ENCODE assay signal across 29 cellular contexts in genomic region chr1:161179698-161180097, GRCh38. TPM values are rescaled to one million over a fixed set of nuclear protein-coding genes. Genes with fewer than 3 reads are reported as not detected.
A peak's percentile ranks its signal among the peaks of the same experiment; 100 is the strongest.
DNase-seq lines count a peak whose midpoint lies in the region; ATAC-seq and TF ChIP-seq lines count a peak whose summit lies in the region.
"Had no signal": no experiment of that assay in that cellular context is flagged by ENCODE, and none has a peak within 500 bp of the region (broad histone marks: within the 10 kb centered on the region; RNA-seq: fewer than 3 reads in every experiment).

No MANE protein-coding gene starts in this region.

- H3K36me3 Mint-ChIP-seq in stimulated activated naive CD8-positive, alpha-beta T cell treated with anti-CD3 and anti-CD28 coated beads, Interleukin-15, Interleukin-2, amounts not matched to agents 100 ng/mL and 50 ng/mL, for 24 hours (ENCODE audit: low read depth) = peaks cover 12% of the 10 kb centered on the region
- H3K36me3 Mint-ChIP-seq in activated T-helper 2 cell treated with anti-CD3 and anti-CD28 coated beads, Interferon-gamma antibody, Interleukin-2, Interleukin-4, amounts not matched to agents 10 μg/mL and 5 μg/mL and 100 μg/mL, durations not matched to agents 14 hours and 24 hours and 36 hours (ENCODE audit: low read depth) = peaks cover 23% of the 10 kb centered on the region
- H3K36me3 Mint-ChIP-seq in naive B cell = peaks cover 1 to 3% of the 10 kb centered on the region in 2 donors

- no peak overlapping the region for H3K27ac ChIP-seq in ovary
- H3K27ac ChIP-seq: adrenal gland, neural progenitor cell, right atrium auricular region, SJSA1 had no signal

- no peaks in the 10 kb centered on the region for H3K36me3 ChIP-seq in ovary
- H3K36me3 ChIP-seq: neural progenitor cell had no signal

- peaks cover 82% of the 10 kb centered on the region for H3K4me1 Mint-ChIP-seq in stimulated activated naive CD8-positive, alpha-beta T cell treated with anti-CD3 and anti-CD28 coated beads, Interleukin-15, Interleukin-2, amounts not matched to agents 100 ng/mL and 50 ng/mL, for 24 hours (ENCODE audit: low read depth)
- H3K4me1 Mint-ChIP-seq in activated T-helper 2 cell treated with anti-CD3 and anti-CD28 coated beads, Interferon-gamma antibody, Interleukin-2, Interleukin-4, amounts not matched to agents 10 μg/mL and 5 μg/mL and 100 μg/mL, durations not matched to agents 14 hours and 24 hours and 36 hours (ENCODE audit: low read depth) = peaks cover 60% of the 10 kb centered on the region
- peaks cover 65 to 80% (median 78%) of the 10 kb centered on the region in 3 donors for H3K4me1 Mint-ChIP-seq in naive B cell

- no peaks in the 10 kb centered on the region for H3K27me3 ChIP-seq in ovary
- H3K27me3 ChIP-seq: adrenal gland, right atrium auricular region, SJSA1 had no signal

- DNase-seq in stimulated activated naive CD8-positive, alpha-beta T cell treated with anti-CD3 and anti-CD28 coated beads, Interleukin-15, Interleukin-2, amounts not matched to agents 100 U/mL and 50 U/mL, for 24 hours = no peak
- DNase-seq in activated T-helper 2 cell treated with anti-CD3 and anti-CD28 coated beads, Interferon-gamma antibody, Interleukin-2, Interleukin-4, amounts not matched to agents 10 μg/mL and 5 μg/mL and 100 μg/mL, durations not matched to agents 14 hours and 24 hours and 36 hours (ENCODE audit: low spot score) = no peak
- DNase-seq in naive B cell (no peak), ovary (no peak), sciatic nerve (ENCODE audit: low spot score) (no peak), mesenteric fat pad (ENCODE audit: low spot score) (no peak)
- DNase-seq: activated CD4-positive, alpha-beta T cell treated with anti-CD3 and anti-CD28 coated beads for 4 hours; adrenal gland; C1 segment of cervical spinal cord; EL; KG1; MM.1S; NCI-H1417; NCI-H2081; NCI-H226; NCI-H82; RPMI8226; stimulated activated CD4-positive, alpha-beta T cell treated with anti-CD3 and anti-CD28 coated beads, Interleukin-2, amount 100 ng/mL, for 24 hours; substantia nigra; T-helper 2 cell had no signal

- WGBS in ovary, 3 donors = 90 to 96% (median 94%) methylated on average over 3 of the region's 3 CpGs

- no peaks in the 10 kb centered on the region for H3K9me3 ChIP-seq in ovary
- H3K9me3 ChIP-seq: adrenal gland, right atrium auricular region, SJSA1 had no signal

- H3K27ac Mint-ChIP-seq in stimulated activated naive CD8-positive, alpha-beta T cell treated with anti-CD3 and anti-CD28 coated beads, Interleukin-15, Interleukin-2, amounts not matched to agents 100 ng/mL and 50 ng/mL, for 24 hours = peak overlapping the region; percentile 9
- H3K27ac Mint-ChIP-seq in activated T-helper 2 cell treated with anti-CD3 and anti-CD28 coated beads, Interferon-gamma antibody, Interleukin-2, Interleukin-4, amounts not matched to agents 10 μg/mL and 5 μg/mL and 100 μg/mL, durations not matched to agents 14 hours and 24 hours and 36 hours = peak overlapping the region; percentile 23
- H3K27ac Mint-ChIP-seq in naive B cell = peak overlapping the region in 4 of 6 donors; percentile 50 to 82 (median 60)
- H3K27ac Mint-ChIP-seq: brain, GM23338, neural progenitor cell had no signal

- H3K9me3 Mint-ChIP-seq in stimulated activated naive CD8-positive, alpha-beta T cell treated with anti-CD3 and anti-CD28 coated beads, Interleukin-15, Interleukin-2, amounts not matched to agents 100 ng/mL and 50 ng/mL, for 24 hours = no peaks in the 10 kb centered on the region
- H3K9me3 Mint-ChIP-seq in activated T-helper 2 cell treated with anti-CD3 and anti-CD28 coated beads, Interferon-gamma antibody, Interleukin-2, Interleukin-4, amounts not matched to agents 10 μg/mL and 5 μg/mL and 100 μg/mL, durations not matched to agents 14 hours and 24 hours and 36 hours = no peaks in the 10 kb centered on the region
- no peaks in the 10 kb centered on the region for H3K9me3 Mint-ChIP-seq in naive B cell
- H3K9me3 Mint-ChIP-seq: activated T-helper 1 cell treated with anti-CD3 and anti-CD28 coated beads, Interleukin-12 subunit alpha, Interleukin-12 subunit beta, Interleukin-2, Interleukin-4 antibody, amounts not matched to agents 30 ng/mL and 10 ng/mL and 1 ng/mL, durations not matched to agents 14 hours and 24 hours and 36 hours; brain; GM23338; neural progenitor cell had no signal

- H3K4me3 ChIP-seq in ovary = no peak overlapping the region
- H3K4me3 ChIP-seq: adrenal gland, GM12878, GM23338, neural progenitor cell, right atrium auricular region, SJSA1 had no signal

- intact Hi-C loops in activated T-helper 2 cell treated with anti-CD3 and anti-CD28 coated beads, Interferon-gamma antibody, Interleukin-2, Interleukin-4, amounts not matched to agents 10 μg/mL and 5 μg/mL and 100 μg/mL, durations not matched to agents 14 hours and 24 hours and 36 hours (cut with micrococcal nuclease) = loop anchor here (1.0 kb wide), 1 partner anchor 46 kb away; no protein-coding TSS in a partner anchor
- intact Hi-C loops in ovary (cut with DNase I) = no loop called here
- intact Hi-C loops in sciatic nerve (cut with DNase I) = no loop called here

- TF ChIP-seq EP300 in ovary (IDR thresholded peaks at IDR 0.05) = no peak

- no peak for ATAC-seq in stimulated activated naive CD8-positive, alpha-beta T cell treated with anti-CD3 and anti-CD28 coated beads, Interleukin-15, Interleukin-2, amounts not matched to agents 100 U/mL and 50 U/mL, for 24 hours
- ATAC-seq in naive B cell (ENCODE audit: low read depth in 2 of 2) = no peak
- no peak for ATAC-seq in GM19324 (IDR thresholded peaks at IDR 0.05; ENCODE audit: low FRiP score, unreplicated experiment)
- no peak for ATAC-seq in sciatic nerve
- ATAC-seq: GM12878, GM23338 had no signal

- peaks cover 6% of the 10 kb centered on the region for H3K4me1 ChIP-seq in ovary (ENCODE audit: insufficient read depth)
- H3K4me1 ChIP-seq: neural progenitor cell had no signal

- no peak for TF ChIP-seq POLR2A in ovary (IDR thresholded peaks at IDR 0.05)

- H3K27me3 Mint-ChIP-seq in stimulated activated naive CD8-positive, alpha-beta T cell treated with anti-CD3 and anti-CD28 coated beads, Interleukin-15, Interleukin-2, amounts not matched to agents 100 ng/mL and 50 ng/mL, for 24 hours = no peaks in the 10 kb centered on the region
- H3K27me3 Mint-ChIP-seq in activated T-helper 2 cell treated with anti-CD3 and anti-CD28 coated beads, Interferon-gamma antibody, Interleukin-2, Interleukin-4, amounts not matched to agents 10 μg/mL and 5 μg/mL and 100 μg/mL, durations not matched to agents 14 hours and 24 hours and 36 hours (ENCODE audit: low read depth) = no peaks in the 10 kb centered on the region
- H3K27me3 Mint-ChIP-seq in naive B cell = no peaks in the 10 kb centered on the region

- no peak for TF ChIP-seq CTCF in ovary (IDR thresholded peaks at IDR 0.05)

- no peak overlapping the region for H3K4me3 Mint-ChIP-seq in stimulated activated naive CD8-positive, alpha-beta T cell treated with anti-CD3 and anti-CD28 coated beads, Interleukin-15, Interleukin-2, amounts not matched to agents 100 ng/mL and 50 ng/mL, for 24 hours
- H3K4me3 Mint-ChIP-seq in activated T-helper 2 cell treated with anti-CD3 and anti-CD28 coated beads, Interferon-gamma antibody, Interleukin-2, Interleukin-4, amounts not matched to agents 10 μg/mL and 5 μg/mL and 100 μg/mL, durations not matched to agents 14 hours and 24 hours and 36 hours (ENCODE audit: low read depth) = no peak overlapping the region
- H3K4me3 Mint-ChIP-seq in naive B cell = peak overlapping the region in 3 of 8 donors; percentile 3 to 74 (median 56)
- H3K4me3 Mint-ChIP-seq: GM23338, neural progenitor cell had no signal

RNA-seq across cellular contexts. Expression of gene B4GALT3, which starts 2.4 kb away (rescaled TPM):
- 57.5 and 57.6 TPM in 2 replicates for total RNA-seq in activated T-helper 2 cell treated with anti-CD3 and anti-CD28 coated beads, Interferon-gamma antibody, Interleukin-2, Interleukin-4, amounts not matched to agents 10 μg/mL and 5 μg/mL and 100 μg/mL, durations not matched to agents 14 hours and 24 hours and 36 hours
- polyA plus RNA-seq in naive B cell (ENCODE audit: low read depth in 6 of 6) = 10 to 100 TPM; 37.8 to 51.6 (median 45.6) TPM
- 10 to 100 TPM; 23.1 to 40.6 (median 28.8) TPM for total RNA-seq in ovary
- polyA plus RNA-seq in ovary = 10 to 100 TPM; 24.2 to 44.0 TPM
- total RNA-seq in sciatic nerve = 21.0 TPM
- total RNA-seq in mesenteric fat pad = 32.1 TPM

RNA-seq across cellular contexts. Expression of gene PPOX, which starts 13.5 kb away (rescaled TPM):
- 35.6 and 36.5 TPM in 2 replicates for total RNA-seq in activated T-helper 2 cell treated with anti-CD3 and anti-CD28 coated beads, Interferon-gamma antibody, Interleukin-2, Interleukin-4, amounts not matched to agents 10 μg/mL and 5 μg/mL and 100 μg/mL, durations not matched to agents 14 hours and 24 hours and 36 hours
- 10 to 100 TPM; 12.7 to 20.3 (median 14.0) TPM for polyA plus RNA-seq in naive B cell (ENCODE audit: low read depth in 6 of 6)
- 10 to 100 TPM; 20.1 to 37.9 (median 24.2) TPM for total RNA-seq in ovary
- 10 to 100 TPM; 21.1 to 29.6 TPM for polyA plus RNA-seq in ovary
- total RNA-seq in sciatic nerve = 25.0 TPM
- total RNA-seq in mesenteric fat pad = 19.4 TPM

RNA-seq across cellular contexts. Expression of gene ADAMTS4, which starts 19.2 kb away (rescaled TPM):
- total RNA-seq in activated T-helper 2 cell treated with anti-CD3 and anti-CD28 coated beads, Interferon-gamma antibody, Interleukin-2, Interleukin-4, amounts not matched to agents 10 μg/mL and 5 μg/mL and 100 μg/mL, durations not matched to agents 14 hours and 24 hours and 36 hours = 0.05 and 0.09 TPM in 2 replicates
- polyA plus RNA-seq in naive B cell (ENCODE audit: low read depth in 6 of 6) = under 1 TPM in 1 of 6 donors, not detected in 5; 0.03 TPM
- 100 to 1,000 TPM in 4 of 7 donors, 10 to 100 TPM in 3; 40.7 to 437 (median 103) TPM for total RNA-seq in ovary
- 10 to 100 TPM in 1 of 2 donors, under 1 TPM in 1; 0.90 to 19.4 TPM for polyA plus RNA-seq in ovary
- 75.9 TPM for total RNA-seq in sciatic nerve
- total RNA-seq in mesenteric fat pad = 438 TPM
- total RNA-seq: SJSA1 had no signal

RNA-seq across cellular contexts. Expression of gene USP21, which starts 20.4 kb away (rescaled TPM):
- 31.9 and 33.0 TPM in 2 replicates for total RNA-seq in activated T-helper 2 cell treated with anti-CD3 and anti-CD28 coated beads, Interferon-gamma antibody, Interleukin-2, Interleukin-4, amounts not matched to agents 10 μg/mL and 5 μg/mL and 100 μg/mL, durations not matched to agents 14 hours and 24 hours and 36 hours
- polyA plus RNA-seq in naive B cell (ENCODE audit: low read depth in 6 of 6) (10 to 100 TPM; 13.1 to 33.0 (median 18.5) TPM), ovary (10 to 100 TPM; 29.2 to 32.0 TPM)
- total RNA-seq in ovary (10 to 100 TPM; 16.7 to 41.9 (median 38.5) TPM), sciatic nerve (23.5 TPM), mesenteric fat pad (16.5 TPM)

RNA-seq across cellular contexts. Expression of gene NDUFS2, which starts 22.5 kb away (rescaled TPM):
- 79.0 and 91.5 TPM in 2 replicates for total RNA-seq in activated T-helper 2 cell treated with anti-CD3 and anti-CD28 coated beads, Interferon-gamma antibody, Interleukin-2, Interleukin-4, amounts not matched to agents 10 μg/mL and 5 μg/mL and 100 μg/mL, durations not matched to agents 14 hours and 24 hours and 36 hours
- polyA plus RNA-seq in naive B cell (ENCODE audit: low read depth in 6 of 6) (10 to 100 TPM; 66.1 to 98.8 (median 87.7) TPM), ovary (100 to 1,000 TPM in 1 of 2 donors, 10 to 100 TPM in 1; 76.2 to 140 TPM)
- total RNA-seq in ovary (100 to 1,000 TPM in 4 of 7 donors, 10 to 100 TPM in 3; 90.7 to 137 (median 105) TPM), sciatic nerve (76.5 TPM), mesenteric fat pad (96.1 TPM)

Comparison
In these comparisons a context has a peak if more than half of its experiments do, and no peak if none do; other contexts are left out.
1. H3K27ac Mint-ChIP-seq: peak in every context shown above with its lines; median percentile 60 in naive B cell; 23 in activated T-helper 2 cell treated with anti-CD3 and anti-CD28 coated beads, Interferon-gamma antibody, Interleukin-2, Interleukin-4, amounts not matched to agents 10 μg/mL and 5 μg/mL and 100 μg/mL, durations not matched to agents 14 hours and 24 hours and 36 hours; 9 in stimulated activated naive CD8-positive, alpha-beta T cell treated with anti-CD3 and anti-CD28 coated beads, Interleukin-15, Interleukin-2, amounts not matched to agents 100 ng/mL and 50 ng/mL, for 24 hours.
2. RNA of gene ADAMTS4, which starts 19.2 kb away (total RNA-seq): 438 TPM in mesenteric fat pad (single experiment), 40.7 to 437 TPM in ovary and 75.9 TPM in sciatic nerve (single experiment); 0.05 to 0.09 TPM in activated T-helper 2 cell treated with anti-CD3 and anti-CD28 coated beads, Interferon-gamma antibody, Interleukin-2, Interleukin-4, amounts not matched to agents 10 μg/mL and 5 μg/mL and 100 μg/mL, durations not matched to agents 14 hours and 24 hours and 36 hours; every median in the first group is over 10 times any median in the second.